14 cellular contexts compared by ENCODE assay signal in genomic region chr14:68638817-68639517, GRCh38.
DNase-seq lines count a peak whose midpoint lies in the region; ATAC-seq and TF ChIP-seq lines count a peak whose summit lies in the region.
"Had no signal": no experiment of that assay in that cellular context is flagged by ENCODE, and none has a peak within 500 bp of the region (broad histone marks: within the 10 kb centered on the region; RNA-seq: fewer than 3 reads in every experiment).

No MANE protein-coding gene starts in this region.

- H3K27me3 ChIP-seq in Peyer's patch (no peaks in the 10 kb centered on the region), esophagus (ENCODE audit: control insufficient read depth in 1 of 2, insufficient read depth in 2 of 2, low read length in 2 of 2) (no peaks in the 10 kb centered on the region), lower lobe of right lung (ENCODE audit: low read depth) (no peaks in the 10 kb centered on the region), subcutaneous abdominal adipose tissue (ENCODE audit: control insufficient read depth in 5 of 5, insufficient read depth in 4 of 5, low read length in 5 of 5) (no peaks in the 10 kb centered on the region)

- H3K27ac ChIP-seq in Peyer's patch = peak overlapping the region in 3 of 4 donors; percentile 25 to 81 (median 61)
- H3K27ac ChIP-seq in esophagus (ENCODE audit: low read depth in 2 of 2, low read length in 1 of 2) = peak overlapping the region; percentile 62 to 77
- peak overlapping the region; percentile 71 for H3K27ac ChIP-seq in lower lobe of right lung
- peak overlapping the region; percentile 62 for H3K27ac ChIP-seq in subcutaneous abdominal adipose tissue (ENCODE audit: low read depth, low read length)
- H3K27ac ChIP-seq in RWPE1 = no peak overlapping the region; the same call in 1 of the 2 replicates

- peak overlapping the region in 1 of 5 donors; percentile 12 for H3K9ac ChIP-seq in subcutaneous abdominal adipose tissue (ENCODE audit: low read length in 5 of 5)

- no peaks in the 10 kb centered on the region for H3K36me3 ChIP-seq in Peyer's patch
- H3K36me3 ChIP-seq in esophagus (ENCODE audit: control insufficient read depth in 2 of 2, insufficient read depth in 2 of 2, low read length in 1 of 2) = no peaks in the 10 kb centered on the region
- no peaks in the 10 kb centered on the region for H3K36me3 ChIP-seq in lower lobe of right lung
- H3K36me3 ChIP-seq in subcutaneous abdominal adipose tissue (ENCODE audit: control insufficient read depth in 5 of 5, insufficient read depth in 5 of 5, low read length in 5 of 5) = no peaks in the 10 kb centered on the region

- no peak overlapping the region for H3K4me3 ChIP-seq in Peyer's patch
- H3K4me3 ChIP-seq in esophagus (ENCODE audit: low read depth in 1 of 2, low read length in 2 of 2) = no peak overlapping the region
- H3K4me3 ChIP-seq in lower lobe of right lung = no peak overlapping the region
- peak overlapping the region in 1 of 5 donors; percentile 4 for H3K4me3 ChIP-seq in subcutaneous abdominal adipose tissue (ENCODE audit: low read depth in 1 of 5, low read length in 5 of 5)

- intact Hi-C loops in lower lobe of right lung (cut with DNase I) = no loop called here

- H3K4me1 ChIP-seq in Peyer's patch = peaks cover 0 to 23% (median 0%) of the 10 kb centered on the region in 4 donors
- H3K4me1 ChIP-seq in esophagus (ENCODE audit: control insufficient read depth in 2 of 2, insufficient read depth in 2 of 2, low read length in 1 of 2) = peaks cover 4 to 14% of the 10 kb centered on the region in 2 donors
- H3K4me1 ChIP-seq in lower lobe of right lung = peaks cover 32% of the 10 kb centered on the region
- H3K4me1 ChIP-seq in subcutaneous abdominal adipose tissue (ENCODE audit: control insufficient read depth in 5 of 5, insufficient read depth in 5 of 5, low read length in 5 of 5) = peaks cover 5 to 44% (median 36%) of the 10 kb centered on the region in 5 donors

- POLR2A ChIA-PET in RWPE1 (lab: Yijun Ruan, JAX; ENCODE audit: low non-redundant PET) = no interaction called here

- H3K9me3 ChIP-seq in Peyer's patch (no peaks in the 10 kb centered on the region), esophagus (ENCODE audit: control insufficient read depth in 2 of 2, insufficient read depth in 1 of 2, low read depth in 1 of 2, low read length in 1 of 2) (no peaks in the 10 kb centered on the region), lower lobe of right lung (peaks cover 7% of the 10 kb centered on the region), subcutaneous abdominal adipose tissue (ENCODE audit: control insufficient read depth in 5 of 5, low read length in 5 of 5) (peaks cover 0 to 5% (median 0%) of the 10 kb centered on the region in 5 donors)

- no peak for ATAC-seq in lower lobe of right lung
- ATAC-seq in GM21390 (IDR thresholded peaks at IDR 0.05; ENCODE audit: unreplicated experiment) = no peak
- ATAC-seq: activated CD8-positive, alpha-beta T cell treated with anti-CD3 and anti-CD28 coated beads, Interleukin-2, amount 10 ng/mL, durations not matched to agents 7 days and 5 days had no signal

- 65 to 70% methylated on average over 6 of the region's 6 CpGs for WGBS in esophagus, 2 donors

- DNase-seq in Peyer's patch = no peak
- no peak for DNase-seq in lower lobe of right lung
- no peak for DNase-seq in erythroblast (lab: John Stamatoyannopoulos, UW)
- DNase-seq in GM13977 (ENCODE audit: low spot score) = no peak
- no peak for DNase-seq in RWPE1 (ENCODE audit: low spot score)
- DNase-seq: activated CD8-positive, alpha-beta T cell treated with anti-CD3 and anti-CD28 coated beads, Interleukin-2, amount 10 ng/mL, durations not matched to agents 7 days and 5 days; activated naive CD4-positive, alpha-beta T cell treated with Interleukin-2 at 50 U/mL for 16 hours; central memory CD4-positive, alpha-beta T cell; DMS79 treated with DMSO at 0.1 percent for 48 hours; NCI-H2029 treated with DMSO at 0.1 percent for 48 hours; NCI-H748 treated with DMSO at 0.1 percent for 48 hours had no signal

- TF ChIP-seq CTCF in Peyer's patch (IDR thresholded peaks at IDR 0.05) = no peak
- TF ChIP-seq CTCF in lower lobe of right lung (IDR thresholded peaks at IDR 0.05) = no peak
- no peak for TF ChIP-seq CTCF in GM13977 (IDR thresholded peaks at IDR 0.05; ENCODE audit: extremely low read depth, insufficient read depth, missing control alignments)
- no peak for TF ChIP-seq CTCF in RWPE1 (conservative IDR thresholded peaks at IDR 0.05; ENCODE audit: low read depth)

- CTCF ChIA-PET in RWPE1 (lab: Yijun Ruan, JAX) = interaction anchor here (0.6 to 0.7 kb wide), 3 partner anchors 20 to 695 kb away, joined by 4 to 7 read pairs (median 4); no protein-coding TSS in a partner anchor

- TF ChIP-seq POLR2A in Peyer's patch (IDR thresholded peaks at IDR 0.05) = no peak
- TF ChIP-seq POLR2A in erythroblast (IDR thresholded peaks at IDR 0.05; ENCODE audit: low read length) = no peak

- in situ Hi-C loops in GM13977 (cut with MboI; ENCODE audit: low pct_unique_long_range_greater_than_20kb, low sequenced_read_pairs, unreplicated experiment) = no loop called here
